Comparison of ENCODE assay signal across 36 cellular contexts in the genomic region with DNA sequence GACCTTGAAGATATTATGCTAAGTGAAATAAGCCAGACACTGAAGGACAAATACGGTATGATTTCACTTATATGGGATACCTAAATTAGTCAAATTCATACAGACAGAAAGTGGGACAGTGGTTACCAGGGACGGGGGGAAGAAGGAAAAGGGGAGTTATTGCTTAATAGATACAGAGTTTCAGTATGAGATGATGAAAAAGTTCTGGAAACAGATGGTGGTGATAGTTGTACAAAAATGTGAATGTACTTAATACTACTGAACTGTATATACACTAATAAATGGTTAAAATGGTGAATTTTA.
"Had no signal": no experiment of that assay in that cellular context is flagged by ENCODE, and none has a peak within 500 bp of the region (broad histone marks: within the 10 kb centered on the region; RNA-seq: fewer than 3 reads in every experiment).

No MANE protein-coding gene starts in this region.

- H3K9me3 Mint-ChIP-seq: activated CD4-positive, alpha-beta T cell treated with anti-CD3 and anti-CD28 coated beads, Interleukin-2, amount 10 ng/mL, durations not matched to agents 24 days and 14 days; activated T-helper 1 cell treated with anti-CD3 and anti-CD28 coated beads, Interleukin-12 subunit alpha, Interleukin-12 subunit beta, Interleukin-2, Interleukin-4 antibody, amounts not matched to agents 30 ng/mL and 10 ng/mL and 1 ng/mL, durations not matched to agents 14 hours and 24 hours and 36 hours; T-helper 1 cell treated with Interleukin-12 subunit alpha and Interleukin-12 subunit beta and Interleukin-4 antibody, amounts not matched to agents 30 μg/mL and 1 μg/mL, for 36 hours; T-helper 2 cell treated with Interferon-gamma antibody and Interleukin-4, amounts not matched to agents 5 μg/mL and 100 μg/mL, for 36 hours had no signal

- DNase-seq: activated B cell treated with CpG ODN at 0.5 μM for 24 hours; activated CD4-positive, alpha-beta memory T cell treated with anti-CD3 and anti-CD28 coated beads for 36 hours; activated CD4-positive, alpha-beta T cell treated with anti-CD3 and anti-CD28 coated beads for 4 hours; activated CD4-positive, alpha-beta T cell treated with anti-CD3 and anti-CD28 coated beads, Interleukin-2, amount 10 ng/mL, durations not matched to agents 24 days and 14 days; activated CD4-positive, alpha-beta T cell treated with anti-CD3 and anti-CD28 coated beads, Interleukin-2, amount 50 U/mL, for 1 hour; activated CD4-positive, alpha-beta T cell treated with anti-CD3 and anti-CD28 coated beads, Interleukin-2, amount 50 U/mL, for 4 hours; activated CD4-positive, CD25-positive, alpha-beta regulatory T cell treated with anti-CD3 and anti-CD28 coated beads, Interleukin-2, amount 50 U/mL, for 72 hours; activated CD8-positive, alpha-beta memory T cell treated with anti-CD3 and anti-CD28 coated beads, Interleukin-2, amount 50 U/mL, for 4 hours; activated CD8-positive, alpha-beta T cell treated with anti-CD3 and anti-CD28 coated beads for 36 hours; activated effector memory CD4-positive, alpha-beta T cell treated with anti-CD3 and anti-CD28 coated beads, Interleukin-2, amount 50 U/mL, for 16 hours; activated gamma-delta T cell treated with Interleukin-2 at 50 U/mL for 16 hours; activated naive CD4-positive, alpha-beta T cell; activated naive CD4-positive, alpha-beta T cell treated with anti-CD3 and anti-CD28 coated beads for 36 hours; activated naive CD4-positive, alpha-beta T cell treated with anti-CD3 and anti-CD28 coated beads, Interleukin-2, amount 50 U/mL, for 16 hours; activated naive CD8-positive, alpha-beta T cell treated with anti-CD3 and anti-CD28 coated beads for 36 hours; activated T-cell treated with anti-CD3 and anti-CD28 coated beads for 4 hours; activated T-cell treated with anti-CD3 and anti-CD28 coated beads, Interleukin-2, amount 50 U/mL, for 1 hour; activated T-cell treated with anti-CD3 and anti-CD28 coated beads, Interleukin-2, amount 50 U/mL, for 4 hours; activated T-cell treated with anti-CD3 and anti-CD28 coated beads, Interleukin-2, amount 50 U/mL, for 72 hours; adrenal gland; amniotic stem cell; aorta; central memory CD4-positive, alpha-beta T cell; T-helper 1 cell; T-helper 2 cell; T-helper 9 cell had no signal

- H3K27me3 ChIP-seq: adrenal gland, cardiac muscle cell had no signal

- H3K4me1 ChIP-seq: adrenal gland had no signal

- H3K27ac ChIP-seq: adrenal gland, cardiac muscle cell, VCaP had no signal

- FAIRE-seq: bronchial epithelial cell, TTC549 had no signal

- H3K4me3 Mint-ChIP-seq: activated B cell treated with CpG ODN at 0.5 μM for 24 hours; activated CD4-positive, alpha-beta memory T cell treated with anti-CD3 and anti-CD28 coated beads for 36 hours; activated CD4-positive, alpha-beta T cell treated with anti-CD3 and anti-CD28 coated beads, Interleukin-2, amount 10 ng/mL, durations not matched to agents 24 days and 14 days; activated CD8-positive, alpha-beta T cell treated with anti-CD3 and anti-CD28 coated beads for 36 hours; activated naive CD4-positive, alpha-beta T cell treated with anti-CD3 and anti-CD28 coated beads for 36 hours; activated naive CD8-positive, alpha-beta T cell treated with anti-CD3 and anti-CD28 coated beads for 36 hours; activated T-cell treated with anti-CD3 and anti-CD28 coated beads, Interleukin-2, amount 50 U/mL, for 4 hours; activated T-cell treated with anti-CD3 and anti-CD28 coated beads, Interleukin-2, amount 50 U/mL, for 72 hours; activated T-helper 1 cell treated with anti-CD3 and anti-CD28 coated beads, Interleukin-12 subunit alpha, Interleukin-12 subunit beta, Interleukin-2, Interleukin-4 antibody, amounts not matched to agents 30 ng/mL and 10 ng/mL and 1 ng/mL, durations not matched to agents 14 hours and 24 hours and 36 hours; activated T-helper 17 cell treated with anti-CD3 and anti-CD28 coated beads, Interleukin-2, amount 50 U/mL, for 72 hours; brain; T-helper 1 cell treated with Interleukin-12 subunit alpha and Interleukin-12 subunit beta and Interleukin-4 antibody, amounts not matched to agents 30 μg/mL and 1 μg/mL, for 36 hours; T-helper 2 cell treated with Interferon-gamma antibody and Interleukin-4, amounts not matched to agents 5 μg/mL and 100 μg/mL, for 36 hours had no signal

- H3K36me3 ChIP-seq: adrenal gland, cardiac muscle cell had no signal

- H3K36me3 Mint-ChIP-seq: activated CD4-positive, alpha-beta memory T cell treated with anti-CD3 and anti-CD28 coated beads for 36 hours; activated naive CD8-positive, alpha-beta T cell treated with anti-CD3 and anti-CD28 coated beads for 36 hours; brain had no signal

- H3K27me3 Mint-ChIP-seq: activated B cell treated with CpG ODN at 0.5 μM for 24 hours had no signal

- H3K4me3 ChIP-seq: adrenal gland, cardiac muscle cell had no signal

- H3K27ac Mint-ChIP-seq: activated B cell treated with CpG ODN at 0.5 μM for 24 hours; activated CD4-positive, alpha-beta memory T cell treated with anti-CD3 and anti-CD28 coated beads for 36 hours; activated CD4-positive, alpha-beta T cell treated with anti-CD3 and anti-CD28 coated beads, Interleukin-2, amount 10 ng/mL, durations not matched to agents 24 days and 14 days; activated CD8-positive, alpha-beta T cell treated with anti-CD3 and anti-CD28 coated beads for 36 hours; activated naive CD4-positive, alpha-beta T cell treated with anti-CD3 and anti-CD28 coated beads for 36 hours; activated naive CD4-positive, alpha-beta T cell treated with anti-CD3 and anti-CD28 coated beads, Interleukin-2, amount 50 U/mL, for 72 hours; activated naive CD8-positive, alpha-beta T cell treated with anti-CD3 and anti-CD28 coated beads for 36 hours; activated T-cell treated with anti-CD3 and anti-CD28 coated beads, Interleukin-2, amount 50 U/mL, for 72 hours; activated T-helper 1 cell treated with anti-CD3 and anti-CD28 coated beads, Interleukin-12 subunit alpha, Interleukin-12 subunit beta, Interleukin-2, Interleukin-4 antibody, amounts not matched to agents 30 ng/mL and 10 ng/mL and 1 ng/mL, durations not matched to agents 14 hours and 24 hours and 36 hours; activated T-helper 17 cell treated with anti-CD3 and anti-CD28 coated beads, Interleukin-2, amount 50 U/mL, for 72 hours; brain; T-helper 1 cell treated with Interleukin-12 subunit alpha and Interleukin-12 subunit beta and Interleukin-4 antibody, amounts not matched to agents 30 μg/mL and 1 μg/mL, for 36 hours; T-helper 2 cell treated with Interferon-gamma antibody and Interleukin-4, amounts not matched to agents 5 μg/mL and 100 μg/mL, for 36 hours had no signal

- ATAC-seq: activated CD8-positive, alpha-beta T cell treated with anti-CD3 and anti-CD28 coated beads for 36 hours; activated naive CD4-positive, alpha-beta T cell treated with anti-CD3 and anti-CD28 coated beads, Interleukin-2, amount 50 U/mL, for 72 hours; activated T-cell treated with anti-CD3 and anti-CD28 coated beads, Interleukin-2, amount 50 U/mL, for 4 hours; activated T-cell treated with anti-CD3 and anti-CD28 coated beads, Interleukin-2, amount 50 U/mL, for 72 hours; activated T-helper 17 cell treated with anti-CD3 and anti-CD28 coated beads, Interleukin-2, amount 50 U/mL, for 72 hours had no signal

- H3K9me3 ChIP-seq: adrenal gland had no signal

- H3K4me1 Mint-ChIP-seq: activated CD4-positive, alpha-beta T cell treated with anti-CD3 and anti-CD28 coated beads, Interleukin-2, amount 10 ng/mL, durations not matched to agents 24 days and 14 days; activated naive CD8-positive, alpha-beta T cell treated with anti-CD3 and anti-CD28 coated beads for 36 hours; activated T-helper 17 cell treated with anti-CD3 and anti-CD28 coated beads, Interleukin-2, amount 50 U/mL, for 72 hours; brain had no signal
